8 cellular contexts compared by ENCODE assay signal in genomic region chr22:17087176-17088131, GRCh38. TPM values are rescaled to one million over a fixed set of nuclear protein-coding genes. Genes with fewer than 3 reads are reported as not detected.
DNase-seq lines count a peak whose midpoint lies in the region; ATAC-seq and TF ChIP-seq lines count a peak whose summit lies in the region.

No MANE protein-coding gene starts in this region.

- H3K4me3 Mint-ChIP-seq in CD4-positive, CD25-positive, alpha-beta regulatory T cell = peak overlapping the region; percentile 90 to 99 (median 93)
- no peak overlapping the region for H3K4me3 Mint-ChIP-seq in Caco-2 (ENCODE audit: unreplicated experiment)

- H3K9me3 Mint-ChIP-seq in CD4-positive, CD25-positive, alpha-beta regulatory T cell = peaks cover 0 to 4% (median 0%) of the 10 kb centered on the region in 7 donors
- no peaks in the 10 kb centered on the region for H3K9me3 Mint-ChIP-seq in Caco-2 (ENCODE audit: unreplicated experiment)

- no peak for TF ChIP-seq CTCF in Peyer's patch (IDR thresholded peaks at IDR 0.05)
- TF ChIP-seq CTCF in astrocyte of the spinal cord (IDR thresholded peaks at IDR 0.05; ENCODE audit: low read depth, low read length) = no peak
- TF ChIP-seq CTCF in Caco-2 (IDR thresholded peaks at IDR 0.05; ENCODE audit: insufficient read depth in 1 of 2, low read depth in 1 of 2, low read length in 1 of 2, severe bottlenecking in 1 of 2, unreplicated experiment in 1 of 2) = no peak

- POLR2A ChIA-PET in Caco-2 (lab: Charles Lee) = no interaction called here

- peak; percentile 22 to 23 for ATAC-seq in CD4-positive, CD25-positive, alpha-beta regulatory T cell (ENCODE audit: low read depth in 2 of 2)
- ATAC-seq in GM21528 (IDR thresholded peaks at IDR 0.05; ENCODE audit: low FRiP score, unreplicated experiment) = peak; percentile 50

- H3K4me1 Mint-ChIP-seq in CD4-positive, CD25-positive, alpha-beta regulatory T cell = peaks cover 11 to 79% (median 49%) of the 10 kb centered on the region in 4 donors
- peaks cover 8% of the 10 kb centered on the region for H3K4me1 Mint-ChIP-seq in Caco-2 (ENCODE audit: low read depth, unreplicated experiment)

- H3K4me3 ChIP-seq in CD4-positive, CD25-positive, alpha-beta regulatory T cell (ENCODE audit: low read depth, low read length) = peak overlapping the region; percentile 82
- peak overlapping the region in 3 of 4 donors; percentile 2 to 14 (median 2) for H3K4me3 ChIP-seq in Peyer's patch
- H3K4me3 ChIP-seq in astrocyte of the spinal cord (ENCODE audit: low read depth, low read length) = no peak overlapping the region
- H3K4me3 ChIP-seq in Caco-2 (ENCODE audit: low read depth, low read length) = no peak overlapping the region

- in situ Hi-C loops in astrocyte of the spinal cord (cut with HindIII; ENCODE audit: low sequenced_read_pairs) = no loop called here

- peaks cover 5% of the 10 kb centered on the region for H3K36me3 Mint-ChIP-seq in CD4-positive, CD25-positive, alpha-beta regulatory T cell
- no peaks in the 10 kb centered on the region for H3K36me3 Mint-ChIP-seq in Caco-2 (ENCODE audit: insufficient read depth, unreplicated experiment)

- CTCF ChIA-PET in Caco-2 (lab: Charles Lee) = no interaction called here

- intact Hi-C loops in Caco-2 (cut with micrococcal nuclease; ENCODE audit: unreplicated experiment) = no loop called here

- peak overlapping the region; percentile 81 for H3K27ac ChIP-seq in CD4-positive, CD25-positive, alpha-beta regulatory T cell (ENCODE audit: insufficient read depth, low read length, poor library complexity, severe bottlenecking)
- H3K27ac ChIP-seq in Peyer's patch = peak overlapping the region in 3 of 4 donors; percentile 25 to 91 (median 25)

- no peak for TF ChIP-seq POLR2A in Peyer's patch (IDR thresholded peaks at IDR 0.05)

- H3K27me3 ChIP-seq in CD4-positive, CD25-positive, alpha-beta regulatory T cell (ENCODE audit: control insufficient read depth, insufficient read depth, low read length) = no peaks in the 10 kb centered on the region
- no peaks in the 10 kb centered on the region for H3K27me3 ChIP-seq in Peyer's patch
- H3K27me3 ChIP-seq in Caco-2 (replicated peaks; ENCODE audit: control insufficient read depth, insufficient read depth, low read length) = no peaks in the 10 kb centered on the region

- H3K4me1 ChIP-seq in CD4-positive, CD25-positive, alpha-beta regulatory T cell (ENCODE audit: control insufficient read depth, insufficient read depth, low read length, poor library complexity, severe bottlenecking) = peaks cover 69% of the 10 kb centered on the region
- H3K4me1 ChIP-seq in Peyer's patch (peaks cover 0 to 11% (median 3%) of the 10 kb centered on the region in 4 donors), Caco-2 (no peaks in the 10 kb centered on the region)

- no peaks in the 10 kb centered on the region for H3K9me3 ChIP-seq in CD4-positive, CD25-positive, alpha-beta regulatory T cell (ENCODE audit: control insufficient read depth in 2 of 2, low read length in 2 of 2)
- H3K9me3 ChIP-seq in Peyer's patch = no peaks in the 10 kb centered on the region
- H3K9me3 ChIP-seq in Caco-2 = no peaks in the 10 kb centered on the region

- no peaks in the 10 kb centered on the region for H3K36me3 ChIP-seq in CD4-positive, CD25-positive, alpha-beta regulatory T cell (ENCODE audit: control insufficient read depth, insufficient read depth, low read length)
- H3K36me3 ChIP-seq in Peyer's patch (no peaks in the 10 kb centered on the region), Caco-2 (ENCODE audit: control insufficient read depth, insufficient read depth, low read length) (no peaks in the 10 kb centered on the region)

- H3K27me3 Mint-ChIP-seq in CD4-positive, CD25-positive, alpha-beta regulatory T cell = peaks cover 4% of the 10 kb centered on the region
- no peaks in the 10 kb centered on the region for H3K27me3 Mint-ChIP-seq in Caco-2 (ENCODE audit: insufficient read depth, unreplicated experiment)

- DNase-seq in CD4-positive, CD25-positive, alpha-beta regulatory T cell = peak; percentile 40 to 85 (median 80)
- peak in 2 of 3 donors; percentile 45 to 52 for DNase-seq in Peyer's patch
- DNase-seq in astrocyte of the spinal cord (ENCODE audit: low read depth, low spot score) = peak; percentile 77
- DNase-seq in stimulated activated CD4-positive, alpha-beta T cell treated with anti-CD3 and anti-CD28 coated beads, Interleukin-2, amount 100 ng/mL, for 4 hours (ENCODE audit: low read depth) = peak; percentile 35
- DNase-seq in Caco-2 = no peak
- no peak for DNase-seq in HuH-7 (ENCODE audit: low spot score)
- DNase-seq in NCI-H2171 treated with DMSO at 0.1 percent for 48 hours (lab: John Stamatoyannopoulos, UW) = no peak

- BruUV-seq in Caco-2 (replicated peaks; lab: Mats Ljungman, UMichigan) = no TSS peak

- peak overlapping the region; percentile 84 to 94 (median 93) for H3K27ac Mint-ChIP-seq in CD4-positive, CD25-positive, alpha-beta regulatory T cell
- no peak overlapping the region for H3K27ac Mint-ChIP-seq in Caco-2 (ENCODE audit: unreplicated experiment)

RNA-seq across cellular contexts. Expression of gene IL17RA, which starts 2.7 kb away (rescaled TPM):
- total RNA-seq in CD4-positive, CD25-positive, alpha-beta regulatory T cell = 48.2 TPM
- polyA plus RNA-seq in CD4-positive, CD25-positive, alpha-beta regulatory T cell = 10 to 100 TPM; 21.7 to 34.7 (median 26.0) TPM
- 10 to 100 TPM; 12.4 to 23.6 (median 18.3) TPM for total RNA-seq in Peyer's patch
- 13.7 and 14.5 TPM in 2 replicates for total RNA-seq in Caco-2 (2022)

RNA-seq across cellular contexts. Expression of gene TMEM121B, which starts 33.7 kb away (rescaled TPM):
- total RNA-seq in CD4-positive, CD25-positive, alpha-beta regulatory T cell = 0.10 TPM
- under 1 TPM in 1 of 4 donors, not detected in 3; 0.03 TPM for polyA plus RNA-seq in CD4-positive, CD25-positive, alpha-beta regulatory T cell
- total RNA-seq in Peyer's patch (under 1 TPM in 3 of 4 donors, not detected in 1; 0.18 to 0.76 (median 0.40) TPM), Caco-2 (2022) (0.49 and 0.82 TPM in 2 replicates)

Comparison
In these comparisons a context has a peak if more than half of its experiments do, and no peak if none do; other contexts are left out.
1. DNase-seq: peak in CD4-positive, CD25-positive, alpha-beta regulatory T cell (3 of 3), Peyer's patch (2 of 3), astrocyte of the spinal cord (single experiment) and stimulated activated CD4-positive, alpha-beta T cell treated with anti-CD3 and anti-CD28 coated beads, Interleukin-2, amount 100 ng/mL, for 4 hours (single experiment); none in Caco-2 (0 of 2), HuH-7 (single experiment) and NCI-H2171 treated with DMSO at 0.1 percent for 48 hours (single experiment).
2. H3K4me3 ChIP-seq: peak in CD4-positive, CD25-positive, alpha-beta regulatory T cell (single experiment) and Peyer's patch (3 of 4); none in astrocyte of the spinal cord (single experiment) and Caco-2 (single experiment).